In genomic region chr1:48435312-48436002, GRCh38 we compare ENCODE assay signal across 2 cellular contexts.
A peak's percentile ranks its signal among the peaks of the same experiment; 100 is the strongest.
TF ChIP-seq lines count a peak whose summit lies in the region.

No MANE protein-coding gene starts in this region.

TF ChIP-seq in IMR-90, 13 proteins besides CTCF, POLR2A, EP300 and RAD21:
- TF ChIP-seq MAFK (IDR thresholded peaks at IDR 0.05; ENCODE audit: low read depth, low read length) = peak; percentile 20; the same call in 1 of the 2 replicates

TF ChIP-seq in HepG2, 621 proteins besides CTCF, POLR2A, EP300 and RAD21:
- peak in 1 of 2 experiments; percentile 53; a peak in 3 of 4 replicates for TF ChIP-seq MAFK (conservative IDR thresholded peaks at IDR 0.05 in 1 of 2, IDR thresholded peaks at IDR 0.05 in 1 of 2; ENCODE audit: low read length in 2 of 2)
- TF ChIP-seq MAFF (IDR thresholded peaks at IDR 0.05; ENCODE audit: low read depth, low read length) = peak; percentile 68
